Comparison of ENCODE assay signal across 29 cellular contexts in genomic region chr18:1273469-1273868, GRCh38.
"Had no signal": no experiment of that assay in that cellular context is flagged by ENCODE, and none has a peak within 500 bp of the region (broad histone marks: within the 10 kb centered on the region; RNA-seq: fewer than 3 reads in every experiment).

No MANE protein-coding gene starts in this region.

- H3K9me3 Mint-ChIP-seq: endodermal cell had no signal

- H3K27me3 ChIP-seq: esophagus squamous epithelium, gastrocnemius medialis, heart right ventricle, left lung had no signal

- FAIRE-seq: colon, endometrium, islet of Langerhans, keratinocyte had no signal

- H3K4me3 Mint-ChIP-seq: endodermal cell; memory B cell; naive thymus-derived CD4-positive, alpha-beta T cell had no signal

- H3K36me3 Mint-ChIP-seq: memory B cell; naive thymus-derived CD4-positive, alpha-beta T cell had no signal

- H3K27ac ChIP-seq: coronary artery, dorsolateral prefrontal cortex, epithelial cell of prostate, esophagus squamous epithelium, gastrocnemius medialis, heart right ventricle, left lung, lower lobe of right lung had no signal

- H3K4me3 ChIP-seq: coronary artery, dorsolateral prefrontal cortex, esophagus squamous epithelium, gastrocnemius medialis, heart right ventricle, left lung, lower lobe of right lung had no signal

- H3K4me1 Mint-ChIP-seq: endodermal cell; memory B cell; naive thymus-derived CD4-positive, alpha-beta T cell had no signal

- H3K9me3 ChIP-seq: esophagus squamous epithelium, gastrocnemius medialis, left lung, lower lobe of right lung had no signal

- H3K27me3 Mint-ChIP-seq: memory B cell had no signal

- ATAC-seq: esophagus mucosa; gastrocnemius medialis; heart right ventricle; left cardiac atrium; left lung; left ventricle myocardium superior; lower lobe of right lung; naive thymus-derived CD4-positive, alpha-beta T cell had no signal

- H3K27ac Mint-ChIP-seq: endodermal cell; memory B cell; naive thymus-derived CD4-positive, alpha-beta T cell had no signal

- DNase-seq: dermis blood vessel endothelial cell; dorsolateral prefrontal cortex; effector CD4-positive, alpha-beta T cell; effector memory CD4-positive, alpha-beta T cell; endodermal cell; erythroblast; esophagus squamous epithelium; foreskin fibroblast; foreskin melanocyte; gastrocnemius medialis; glutamatergic neuron; head of caudate nucleus; heart right ventricle; hippocampal formation; left cardiac atrium; left lung; left ventricle myocardium superior; lower lobe of right lung; mesendoderm; midbrain; naive thymus-derived CD4-positive, alpha-beta T cell had no signal

- H3K4me1 ChIP-seq: esophagus squamous epithelium, gastrocnemius medialis, heart right ventricle, left lung, lower lobe of right lung had no signal

- H3K36me3 ChIP-seq: esophagus squamous epithelium, gastrocnemius medialis, heart right ventricle, left lung, lower lobe of right lung had no signal
